8 cellular contexts compared by ENCODE assay signal in genomic region chr5:95822038-95822407, GRCh38. TPM values are rescaled to one million over a fixed set of nuclear protein-coding genes. Genes with fewer than 3 reads are reported as not detected.
DNase-seq lines count a peak whose midpoint lies in the region; ATAC-seq and TF ChIP-seq lines count a peak whose summit lies in the region.

No MANE protein-coding gene starts in this region.

- H3K27ac ChIP-seq in HUES64 (ENCODE audit: low read depth, low read length) (peak overlapping the region; percentile 1; the same call in 1 of the 2 replicates), duodenal mucosa (ENCODE audit: low read depth, low read length) (peak overlapping the region; percentile 81), lung (ENCODE audit: low read depth in 1 of 2, low read length in 1 of 2) (peak overlapping the region; percentile 88 to 93), testis (peak overlapping the region; percentile 61 to 83)

- peak; percentile 1 for DNase-seq in DMS153 (lab: John Stamatoyannopoulos, UW)
- peak; percentile 49 for DNase-seq in SW480 (ENCODE audit: low spot score)
- DNase-seq in lung (ENCODE audit: low spot score) = no peak
- peak; percentile 74 for DNase-seq in testis
- no peak for DNase-seq in HK-2 (ENCODE audit: unreplicated experiment)

- TF ChIP-seq CTCF in lung (IDR thresholded peaks at IDR 0.05; ENCODE audit: control extremely low read depth, extremely low read depth) = no peak
- no peak for TF ChIP-seq CTCF in testis (IDR thresholded peaks at IDR 0.05)

- no peaks in the 10 kb centered on the region for H3K36me3 ChIP-seq in HUES64 (ENCODE audit: insufficient read depth, low read length)
- H3K36me3 ChIP-seq in duodenal mucosa (ENCODE audit: control insufficient read depth in 1 of 2, insufficient read depth in 2 of 2, low read length in 2 of 2) = peaks cover 6 to 7% of the 10 kb centered on the region in 2 donors
- H3K36me3 ChIP-seq in lung (ENCODE audit: control insufficient read depth in 2 of 2, insufficient read depth in 2 of 2, low read length in 2 of 2) = no peaks in the 10 kb centered on the region
- no peaks in the 10 kb centered on the region for H3K36me3 ChIP-seq in testis (ENCODE audit: low read depth, missing control alignments)

- H3K4me1 ChIP-seq in HUES64 (ENCODE audit: insufficient read depth, low read length) (peaks cover 34% of the 10 kb centered on the region), duodenal mucosa (ENCODE audit: control insufficient read depth in 1 of 2, insufficient read depth in 2 of 2, low read length in 2 of 2) (peaks cover 61 to 76% of the 10 kb centered on the region in 2 donors), lung (ENCODE audit: control insufficient read depth in 2 of 2, insufficient read depth in 2 of 2, low read length in 2 of 2) (peaks cover 23 to 25% of the 10 kb centered on the region in 2 donors), testis (peaks cover 20% of the 10 kb centered on the region)

- no peaks in the 10 kb centered on the region for H3K9me3 ChIP-seq in HUES64 (ENCODE audit: insufficient read depth, low read depth, low read length)
- no peaks in the 10 kb centered on the region for H3K9me3 ChIP-seq in duodenal mucosa (ENCODE audit: control insufficient read depth in 1 of 2, low read length in 2 of 2)
- H3K9me3 ChIP-seq in lung (ENCODE audit: control insufficient read depth in 2 of 2, insufficient read depth in 1 of 2, low read length in 1 of 2) = no peaks in the 10 kb centered on the region
- H3K9me3 ChIP-seq in testis = no peaks in the 10 kb centered on the region

- intact Hi-C loops in testis (cut with DNase I; ENCODE audit: low total_unique reads) = no loop called here

- ATAC-seq in GM19463 (IDR thresholded peaks at IDR 0.05; ENCODE audit: unreplicated experiment) = peak; percentile 38
- ATAC-seq in lung (ENCODE audit: insufficient read depth, low FRiP score) = peak; percentile 37

- H3K4me3 ChIP-seq in HUES64 (ENCODE audit: low read length) (peak overlapping the region; percentile 84), duodenal mucosa (ENCODE audit: low read depth in 1 of 2, low read length in 2 of 2) (peak overlapping the region; percentile 80 to 100), lung (peak overlapping the region; percentile 74), testis (peak overlapping the region; percentile 58 to 81)

- H3K9ac ChIP-seq in HUES64 (ENCODE audit: low read depth, low read length) (peak overlapping the region; percentile 73), duodenal mucosa (ENCODE audit: low read depth in 1 of 2, low read length in 2 of 2) (peak overlapping the region; percentile 86 to 97)

- H3K27me3 ChIP-seq in HUES64 (ENCODE audit: insufficient read depth, low read length) (no peaks in the 10 kb centered on the region), duodenal mucosa (ENCODE audit: control insufficient read depth in 1 of 2, insufficient read depth in 2 of 2, low read length in 2 of 2) (no peaks in the 10 kb centered on the region), lung (ENCODE audit: control insufficient read depth, insufficient read depth) (no peaks in the 10 kb centered on the region), testis (no peaks in the 10 kb centered on the region)

- 1% methylated on average over 13 of the region's 13 CpGs for WGBS in HUES64
- 0 to 1% methylated on average over 13 of the region's 13 CpGs for WGBS in lung, 2 donors
- 1% methylated on average over 4 to 13 of the region's 13 CpGs for WGBS in testis, 2 donors

- no peak for TF ChIP-seq POLR2A in testis (IDR thresholded peaks at IDR 0.05)

RNA-seq across cellular contexts. Expression of gene GLRX, which starts 0.5 kb away (rescaled TPM):
- polyA plus RNA-seq in HUES64 (2013, experiment 1 of 2) = 20.6 TPM
- 23.1 TPM for polyA plus RNA-seq in HUES64 (2013, experiment 2 of 2)
- total RNA-seq in lung (10 to 100 TPM; 23.1 to 78.7 TPM), testis (1 to 10 TPM; 4.5 to 5.4 TPM)
- polyA plus RNA-seq in lung (100 to 1,000 TPM; 104 to 300 TPM), testis (ENCODE audit: insufficient read depth, low read depth, low replicate concordance) (15.0 TPM)

Comparison
In these comparisons a context has a peak if more than half of its experiments do, and no peak if none do; other contexts are left out.
1. DNase-seq: peak in DMS153 (single experiment), SW480 (single experiment) and testis (single experiment); none in lung (single experiment) and HK-2 (single experiment).
2. H3K27ac ChIP-seq: peak in every context shown above with its lines; median percentile 90 in lung; 81 in duodenal mucosa; 72 in testis; 1 in HUES64.
3. Peak in every context shown above with its lines, with median percentiles within 50 percentile points of each other: H3K4me3 ChIP-seq.